8 cellular contexts compared by ENCODE assay signal in the genomic region with DNA sequence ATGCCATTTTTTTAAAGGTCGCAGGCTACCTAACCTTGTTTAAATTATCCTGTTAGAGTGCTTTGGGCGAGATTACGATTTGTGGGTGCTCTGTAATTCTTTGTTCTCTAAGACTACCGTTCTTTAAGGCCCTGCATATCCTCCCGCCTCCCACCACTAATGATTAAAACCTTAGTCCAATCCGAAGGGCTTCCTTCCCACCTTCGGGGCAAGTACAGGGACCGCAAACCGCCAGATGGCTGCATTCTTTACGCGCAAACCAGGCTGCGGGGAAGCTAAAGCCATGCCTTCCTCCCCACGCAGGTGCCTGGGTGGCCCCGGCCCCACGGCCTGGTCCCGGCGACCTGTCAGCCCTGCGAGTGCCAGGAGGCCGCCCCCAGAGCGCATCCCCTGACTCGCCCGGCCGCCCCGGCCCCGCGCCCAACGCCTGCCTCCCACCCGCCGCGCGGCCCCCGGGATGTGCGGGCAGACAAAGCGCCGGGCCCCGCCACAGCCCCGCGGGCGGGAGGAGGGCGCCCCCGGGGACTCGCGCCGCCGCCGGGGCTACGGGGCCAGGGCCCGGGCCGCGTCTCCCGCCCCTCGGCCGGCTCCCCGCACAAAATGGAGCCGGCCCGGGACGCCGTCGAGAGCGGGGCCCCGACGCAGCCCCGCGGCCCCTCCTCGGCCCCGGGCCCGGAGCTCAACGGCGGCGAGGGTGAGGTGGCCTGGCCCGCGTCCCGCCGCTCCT. TPM values are rescaled to one million over a fixed set of nuclear protein-coding genes. Genes with fewer than 3 reads are reported as not detected.
A peak's percentile ranks its signal among the peaks of the same experiment; 100 is the strongest.
DNase-seq lines count a peak whose midpoint lies in the region; ATAC-seq, FAIRE-seq and TF ChIP-seq lines count a peak whose summit lies in the region.

No MANE protein-coding gene starts in this region.

- H3K4me1 ChIP-seq in MM.1S (ENCODE audit: low read length) (peaks cover 18% of the 10 kb centered on the region), kidney (ENCODE audit: control insufficient read depth in 1 of 2, insufficient read depth in 1 of 2, low read depth in 1 of 2, low read length in 2 of 2) (peaks cover 7 to 9% of the 10 kb centered on the region in 2 donors)

- peak overlapping the region; percentile 85 for H3K9ac ChIP-seq in MM.1S (ENCODE audit: low read length)
- H3K9ac ChIP-seq in kidney (ENCODE audit: low read length in 2 of 2) = peak overlapping the region; percentile 86 to 94

- H3K9me3 ChIP-seq in MM.1S (replicated peaks; ENCODE audit: insufficient read depth, low read length) = no peaks in the 10 kb centered on the region
- no peaks in the 10 kb centered on the region for H3K9me3 ChIP-seq in kidney (ENCODE audit: control insufficient read depth in 1 of 2, low read length in 2 of 2)

- H3K4me2 ChIP-seq in MM.1S (ENCODE audit: low read depth, low read length) = peak overlapping the region; percentile 92

- H3K36me3 ChIP-seq in MM.1S (replicated peaks; ENCODE audit: insufficient read depth, low read length) = peaks cover 7% of the 10 kb centered on the region; the same call in 1 of the 2 replicates
- H3K36me3 ChIP-seq in kidney (ENCODE audit: control insufficient read depth in 1 of 2, insufficient read depth in 2 of 2, low read length in 2 of 2) = peaks cover 0 to 3% of the 10 kb centered on the region in 2 donors

- intact Hi-C loops in kidney (cut with DNase I) = no loop called here

- ATAC-seq in GM18870 (IDR thresholded peaks at IDR 0.05; ENCODE audit: unreplicated experiment) = no peak

- TF ChIP-seq CTCF in MM.1S (IDR thresholded peaks at IDR 0.05; ENCODE audit: low read length) (no peak), kidney (IDR thresholded peaks at IDR 0.05; ENCODE audit: borderline replicate concordance, extremely low read depth, insufficient read depth) (no peak)

- H3K79me2 ChIP-seq in MM.1S (ENCODE audit: low read length) = peaks cover 48% of the 10 kb centered on the region

- peak overlapping the region; percentile 46 for H2AFZ ChIP-seq in MM.1S (ENCODE audit: low read length)

- peaks cover 7% of the 10 kb centered on the region for H3F3A ChIP-seq in MM.1S (ENCODE audit: insufficient read depth, low read length)

- no peaks in the 10 kb centered on the region for H4K20me1 ChIP-seq in MM.1S (ENCODE audit: insufficient read depth, low read length)

- FAIRE-seq in kidney (lab: Jason Lieb, UNC) = no peak

- no peaks in the 10 kb centered on the region for H3K27me3 ChIP-seq in MM.1S (replicated peaks; ENCODE audit: insufficient read depth, low read length)

- DNase-seq in GF-D8 (lab: John Stamatoyannopoulos, UW) = peak; percentile 39
- peak; percentile 39 for DNase-seq in H4 (ENCODE audit: low spot score)
- DNase-seq in MM.1S = peak; percentile 80
- peak; percentile 19 for DNase-seq in activated CD4-positive, CD25-positive, alpha-beta regulatory T cell treated with anti-CD3 and anti-CD28 coated beads, Interleukin-2, amount 50 U/mL, for 16 hours (ENCODE audit: low read depth, low spot score)
- DNase-seq in central memory CD4-positive, alpha-beta T cell = peak; percentile 41
- DNase-seq in kidney = peak; percentile 84
- peak in 2 of 3 donors; percentile 19 to 29 for DNase-seq in stimulated activated CD4-positive, alpha-beta T cell treated with anti-CD3 and anti-CD28 coated beads, Interleukin-12 subunit alpha, Interleukin-12 subunit beta, amount 100 ng/mL, for 48 hours (ENCODE audit: low read depth in 2 of 3, low spot score in 1 of 3)

- no peaks in the 10 kb centered on the region for H3K9me2 ChIP-seq in MM.1S (replicated peaks; ENCODE audit: insufficient read depth, low read length)

- H3K27ac ChIP-seq in MM.1S (ENCODE audit: low read length) = peak overlapping the region; percentile 75; the same call in 1 of the 2 replicates
- peak overlapping the region; percentile 82 to 83 for H3K27ac ChIP-seq in kidney (ENCODE audit: low read depth in 2 of 2, low read length in 2 of 2)

- H3K4me3 ChIP-seq in MM.1S (ENCODE audit: low read length) (peak overlapping the region; percentile 73), kidney (ENCODE audit: low read length in 2 of 2) (peak overlapping the region; percentile 68 to 88)

RNA-seq across cellular contexts. Expression of a gene that starts 0.7 kb away (rescaled TPM):
- 25.8 and 27.2 TPM in 2 replicates for total RNA-seq in H4 (2014; rRNA removed; shearing (Covaris generic))
- 31.1 TPM for total RNA-seq in kidney
- 24.6 TPM for polyA plus RNA-seq in kidney (ENCODE audit: insufficient read depth, low read depth, low replicate concordance)

Comparison
In these comparisons a context has a peak if more than half of its experiments do, and no peak if none do; other contexts are left out.
1. DNase-seq: peak in every context shown above with its lines; median percentile 84 in kidney; 80 in MM.1S; 41 in central memory CD4-positive, alpha-beta T cell; 39 in GF-D8; 39 in H4; 24 in stimulated activated CD4-positive, alpha-beta T cell treated with anti-CD3 and anti-CD28 coated beads, Interleukin-12 subunit alpha, Interleukin-12 subunit beta, amount 100 ng/mL, for 48 hours; 19 in activated CD4-positive, CD25-positive, alpha-beta regulatory T cell treated with anti-CD3 and anti-CD28 coated beads, Interleukin-2, amount 50 U/mL, for 16 hours.